In the genomic region with DNA sequence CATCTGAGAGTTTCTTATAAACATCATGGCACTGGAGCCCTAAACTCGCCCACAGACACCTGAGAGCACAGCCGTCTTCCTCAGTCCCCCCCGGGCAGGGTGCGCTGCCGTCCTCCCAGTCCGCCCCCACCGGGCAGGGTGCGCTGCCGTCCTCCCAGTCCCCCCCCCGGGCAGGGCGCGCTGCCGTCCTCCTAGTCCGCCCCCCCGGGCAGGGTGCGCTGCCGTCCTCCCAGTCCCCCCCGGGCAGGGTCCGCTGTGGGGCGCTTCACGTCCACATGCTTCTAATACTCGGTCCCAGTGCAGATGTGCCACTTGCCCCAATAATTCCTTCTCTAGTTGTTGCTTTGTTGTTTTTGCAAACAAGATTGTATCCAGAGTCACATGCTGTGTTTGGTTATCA, we compare ENCODE assay signal across 24 cellular contexts. TPM values are rescaled to one million over a fixed set of nuclear protein-coding genes. Genes with fewer than 3 reads are reported as not detected.
DNase-seq lines count a peak whose midpoint lies in the region; ATAC-seq, FAIRE-seq and TF ChIP-seq lines count a peak whose summit lies in the region.
"Had no signal": no experiment of that assay in that cellular context is flagged by ENCODE, and none has a peak within 500 bp of the region (broad histone marks: within the 10 kb centered on the region; RNA-seq: fewer than 3 reads in every experiment).

No MANE protein-coding gene starts in this region.

- H3K36me3 ChIP-seq in left ventricle myocardium inferior = peaks cover 55% of the 10 kb centered on the region

- POLR2A ChIA-PET in naive thymus-derived CD8-positive, alpha-beta T cell (lab: Charles Lee) = no interaction called here

- no peaks in the 10 kb centered on the region for H3K9me3 Mint-ChIP-seq in HFFc6
- no peaks in the 10 kb centered on the region for H3K9me3 Mint-ChIP-seq in endothelial cell (ENCODE audit: unreplicated experiment)
- H3K9me3 Mint-ChIP-seq in naive thymus-derived CD8-positive, alpha-beta T cell = no peaks in the 10 kb centered on the region
- H3K9me3 Mint-ChIP-seq: CD4-positive, CD25-positive, alpha-beta regulatory T cell; H9 had no signal

- intact Hi-C loops in left ventricle myocardium inferior (cut with micrococcal nuclease) = no loop called here
- intact Hi-C loops in Right ventricle myocardium superior (cut with DNase I) = no loop called here

- ATAC-seq in Right ventricle myocardium superior (ENCODE audit: poor library complexity) = no peak
- no peak for ATAC-seq in naive thymus-derived CD8-positive, alpha-beta T cell
- ATAC-seq: GM12878 had no signal

- H3K4me3 Mint-ChIP-seq in HFFc6 (no peak overlapping the region), endothelial cell (ENCODE audit: unreplicated experiment) (peak overlapping the region; percentile 49)
- no peak overlapping the region for H3K4me3 Mint-ChIP-seq in naive thymus-derived CD8-positive, alpha-beta T cell
- H3K4me3 Mint-ChIP-seq: CD4-positive, CD25-positive, alpha-beta regulatory T cell; H9 had no signal

- peaks cover 8% of the 10 kb centered on the region for H3K4me1 Mint-ChIP-seq in HFFc6 (ENCODE audit: low read depth)
- H3K4me1 Mint-ChIP-seq in endothelial cell (ENCODE audit: unreplicated experiment) = no peaks in the 10 kb centered on the region
- H3K4me1 Mint-ChIP-seq in naive thymus-derived CD8-positive, alpha-beta T cell = peaks cover 0 to 2% (median 0%) of the 10 kb centered on the region in 4 donors
- H3K4me1 Mint-ChIP-seq: H9 had no signal

- no peaks in the 10 kb centered on the region for H3K27me3 ChIP-seq in left ventricle myocardium inferior (ENCODE audit: low read depth)
- H3K27me3 ChIP-seq: Peyer's patch, SJSA1 had no signal

- TF ChIP-seq CTCF in left ventricle myocardium inferior (IDR thresholded peaks at IDR 0.05; ENCODE audit: borderline replicate concordance) = no peak
- no peak for TF ChIP-seq CTCF in HFFc6 (IDR thresholded peaks at IDR 0.05)
- no peak for TF ChIP-seq CTCF in endothelial cell (IDR thresholded peaks at IDR 0.05; ENCODE audit: unreplicated experiment)
- no peak for TF ChIP-seq CTCF in D721Med (IDR thresholded peaks at IDR 0.05; ENCODE audit: insufficient read depth, missing control alignments)

- H3K9me3 ChIP-seq in left ventricle myocardium inferior (replicated peaks) = no peaks in the 10 kb centered on the region
- H3K9me3 ChIP-seq: Peyer's patch, SJSA1 had no signal

- H3K27me3 Mint-ChIP-seq in HFFc6 (ENCODE audit: insufficient read depth) (0 out of 2 replicates have a peak, but pooled peaks cover 3% of the 10 kb centered on the region), endothelial cell (ENCODE audit: unreplicated experiment) (peaks cover 15% of the 10 kb centered on the region)
- no peaks in the 10 kb centered on the region for H3K27me3 Mint-ChIP-seq in naive thymus-derived CD8-positive, alpha-beta T cell
- H3K27me3 Mint-ChIP-seq: CD4-positive, CD25-positive, alpha-beta regulatory T cell had no signal

- H3K36me3 Mint-ChIP-seq in HFFc6 (ENCODE audit: low read depth) = peaks cover 18% of the 10 kb centered on the region
- H3K36me3 Mint-ChIP-seq in endothelial cell (ENCODE audit: low read depth, unreplicated experiment) = peaks cover 20% of the 10 kb centered on the region
- peaks cover 0 to 28% (median 0%) of the 10 kb centered on the region in 3 donors for H3K36me3 Mint-ChIP-seq in naive thymus-derived CD8-positive, alpha-beta T cell
- H3K36me3 Mint-ChIP-seq: CD4-positive, CD25-positive, alpha-beta regulatory T cell had no signal

- peaks cover 39% of the 10 kb centered on the region for H3K4me1 ChIP-seq in left ventricle myocardium inferior
- H3K4me1 ChIP-seq: SJSA1 had no signal

- DNase-seq in left ventricle myocardium inferior (no peak), Right ventricle myocardium superior (no peak), HFFc6 (no peak), endothelial cell (ENCODE audit: low spot score) (no peak), substantia nigra (lab: John Stamatoyannopoulos, UW) (no peak), NCI-H510A treated with DMSO at 0.1 percent for 48 hours (lab: John Stamatoyannopoulos, UW) (no peak), D721Med (ENCODE audit: insufficient read length, low spot score) (no peak)
- DNase-seq in naive thymus-derived CD8-positive, alpha-beta T cell = no peak
- DNase-seq: CD4-positive, CD25-positive, alpha-beta regulatory T cell; DMS 273 treated with DMSO at 0.1 percent for 48 hours; DMS79 treated with DMSO at 0.1 percent for 48 hours; GM23248; H9; KG1; NCI-H1105; NCI-H146; NCI-H2029; NCI-H226; NCI-H524 treated with DMSO at 0.1 percent for 48 hours had no signal

- no peak for FAIRE-seq in D721Med (lab: Jason Lieb, UNC)
- FAIRE-seq: A204.1, GM12878 had no signal

- H3K27ac ChIP-seq in left ventricle myocardium inferior (replicated peaks) = peak overlapping the region; percentile 69
- H3K27ac ChIP-seq in substantia nigra (ENCODE audit: low read depth, low read length, poor library complexity, severe bottlenecking) = peak overlapping the region; percentile 61
- H3K27ac ChIP-seq: GM23248, HL-60, Peyer's patch, SJSA1 had no signal

- H3K27ac Mint-ChIP-seq in HFFc6 (peak overlapping the region; percentile 15; the same call in 1 of the 2 replicates), endothelial cell (ENCODE audit: unreplicated experiment) (peak overlapping the region; percentile 34)
- H3K27ac Mint-ChIP-seq in naive thymus-derived CD8-positive, alpha-beta T cell = peak overlapping the region in 2 of 10 donors; percentile 25 to 31
- H3K27ac Mint-ChIP-seq: CD4-positive, CD25-positive, alpha-beta regulatory T cell had no signal

- H3K4me3 ChIP-seq in left ventricle myocardium inferior = no peak overlapping the region
- H3K4me3 ChIP-seq: GM12878, GM23248, Peyer's patch, SJSA1 had no signal

RNA-seq across cellular contexts. Expression of a gene that starts 6.9 kb away (rescaled TPM):
- total RNA-seq in left ventricle myocardium inferior (218 TPM), Right ventricle myocardium superior (215 TPM), endothelial cell (ENCODE audit: unreplicated experiment) (6.1 TPM)
- total RNA-seq in HFFc6 (2021; fragmentation: NEBNext Ultra II Directional; extraction: Animal tissue kit (Norgen Biotek cat#: 25700)) = 1 to 10 TPM; 2.7 to 3.7 (median 3.3) TPM
- total RNA-seq in naive thymus-derived CD8-positive, alpha-beta T cell = 1 to 10 TPM; 5.1 to 5.5 TPM
- 1 to 10 TPM in 2 of 3 donors, under 1 TPM in 1; 0.61 to 3.1 (median 1.4) TPM for polyA plus RNA-seq in naive thymus-derived CD8-positive, alpha-beta T cell

RNA-seq across cellular contexts. Expression of a gene that starts 27.7 kb away (rescaled TPM):
- total RNA-seq in left ventricle myocardium inferior = 28.5 TPM
- total RNA-seq in Right ventricle myocardium superior = 28.3 TPM
- total RNA-seq in HFFc6 (2021; fragmentation: NEBNext Ultra II Directional; extraction: Animal tissue kit (Norgen Biotek cat#: 25700)) = 100 to 1,000 TPM; 111 to 121 (median 116) TPM
- 97.2 TPM for total RNA-seq in endothelial cell (ENCODE audit: unreplicated experiment)
- total RNA-seq in naive thymus-derived CD8-positive, alpha-beta T cell = 100 to 1,000 TPM; 114 to 121 TPM
- polyA plus RNA-seq in naive thymus-derived CD8-positive, alpha-beta T cell = 1 to 10 TPM; 1.8 to 7.6 (median 5.1) TPM

RNA-seq across cellular contexts. Expression of a gene that starts 35.8 kb away (rescaled TPM):
- total RNA-seq in left ventricle myocardium inferior = 55.6 TPM
- total RNA-seq in Right ventricle myocardium superior = 60.7 TPM
- total RNA-seq in HFFc6 (2021; fragmentation: NEBNext Ultra II Directional; extraction: Animal tissue kit (Norgen Biotek cat#: 25700)) = 10 to 100 TPM; 78.3 to 95.8 (median 82.5) TPM
- total RNA-seq in endothelial cell (ENCODE audit: unreplicated experiment) = 84.3 TPM
- total RNA-seq in naive thymus-derived CD8-positive, alpha-beta T cell = 10 to 100 TPM; 75.4 to 82.5 TPM
- 100 to 1,000 TPM; 248 to 297 (median 283) TPM for polyA plus RNA-seq in naive thymus-derived CD8-positive, alpha-beta T cell

Comparison
In these comparisons a context has a peak if more than half of its experiments do, and no peak if none do; other contexts are left out.
1. RNA of a gene that starts 6.9 kb away (total RNA-seq): 218 TPM in left ventricle myocardium inferior (single experiment) and 215 TPM in Right ventricle myocardium superior (single experiment); 6.1 TPM in endothelial cell (single experiment), 5.1 to 5.5 TPM in naive thymus-derived CD8-positive, alpha-beta T cell and 2.7 to 3.7 TPM in HFFc6; every median in the first group is over 10 times any median in the second.